In genomic region chr6:26156105-26156849, GRCh38 we compare ENCODE assay signal across 8 cellular contexts.
A peak's percentile ranks its signal among the peaks of the same experiment; 100 is the strongest.
DNase-seq lines count a peak whose midpoint lies in the region; ATAC-seq and TF ChIP-seq lines count a peak whose summit lies in the region.

No MANE protein-coding gene starts in this region.

- 0 to 1% methylated on average over 13 to 61 of the region's 61 CpGs for WGBS in endodermal cell (ENCODE audit: insufficient coverage in 1 of 2, insufficient read length in 1 of 2), 2 experiments

- H3K27ac Mint-ChIP-seq in CD8-positive, alpha-beta T cell: peak overlapping the region; percentile 98
- H3K27ac Mint-ChIP-seq in endodermal cell (peak overlapping the region; percentile 96), mesothelial cell of epicardium (peak overlapping the region; percentile 100)

- H3K27me3 Mint-ChIP-seq in CD8-positive, alpha-beta T cell (ENCODE audit: low read depth): no peaks in the 10 kb centered on the region
- no peaks in the 10 kb centered on the region for H3K27me3 Mint-ChIP-seq in endodermal cell (ENCODE audit: insufficient read depth)
- no peaks in the 10 kb centered on the region for H3K27me3 Mint-ChIP-seq in mesothelial cell of epicardium (ENCODE audit: low read depth)

- POLR2A ChIA-PET in CD8-positive, alpha-beta T cell (lab: Charles Lee): interaction anchor here (0.5 to 10.2 kb wide), 62 partner anchors 9 to 1737 kb away, joined by 3 to 1910 read pairs (median 7); partner anchors contain the start of gene HFE

- peaks cover 34% of the 10 kb centered on the region for H3K4me1 Mint-ChIP-seq in CD8-positive, alpha-beta T cell (ENCODE audit: low read depth)
- H3K4me1 Mint-ChIP-seq in endodermal cell (peaks cover 12% of the 10 kb centered on the region), mesothelial cell of epicardium (peaks cover 25% of the 10 kb centered on the region)

- CTCF ChIA-PET in CD8-positive, alpha-beta T cell (lab: Charles Lee): interaction anchor here (1.0 to 5.2 kb wide), 8 partner anchors 13 to 132 kb away, joined by 3 to 62 read pairs (median 4); a partner anchor contains a TSS

- peak overlapping the region; percentile 96 for H3K9ac ChIP-seq in endodermal cell (ENCODE audit: extremely low read depth, low read length, poor library complexity, severe bottlenecking)

- peaks cover 20% of the 10 kb centered on the region for H3K4me1 ChIP-seq in CD8-positive, alpha-beta T cell (ENCODE audit: insufficient read depth, low read length)
- no peaks in the 10 kb centered on the region for H3K4me1 ChIP-seq in endodermal cell (ENCODE audit: control insufficient read depth, insufficient read depth, low read length)

- peak overlapping the region; percentile 94 for H3K4me3 Mint-ChIP-seq in CD8-positive, alpha-beta T cell
- H3K4me3 Mint-ChIP-seq in endodermal cell (peak overlapping the region; percentile 86), mesothelial cell of epicardium (peak overlapping the region; percentile 97)

- peak overlapping the region; percentile 98 for H3K27ac ChIP-seq in CD8-positive, alpha-beta T cell (ENCODE audit: low read depth, low read length)
- H3K27ac ChIP-seq in endodermal cell (ENCODE audit: low read depth, low read length): peak overlapping the region; percentile 84

- peak; percentile 39 for ATAC-seq in CD8-positive, alpha-beta T cell
- ATAC-seq in GM19463 (IDR thresholded peaks at IDR 0.05; ENCODE audit: unreplicated experiment): peak; percentile 45

- TF ChIP-seq CTCF in CD8-positive, alpha-beta T cell (IDR thresholded peaks at IDR 0.05): no peak
- no peak for TF ChIP-seq CTCF in endodermal cell (conservative IDR thresholded peaks at IDR 0.05)
- no peak for TF ChIP-seq CTCF in mesothelial cell of epicardium (IDR thresholded peaks at IDR 0.05; ENCODE audit: unreplicated experiment)

- no peaks in the 10 kb centered on the region for H3K9me3 ChIP-seq in CD8-positive, alpha-beta T cell (ENCODE audit: low read length)
- H3K9me3 ChIP-seq in endodermal cell (ENCODE audit: control insufficient read depth, low read length): no peaks in the 10 kb centered on the region

- peaks cover 22% of the 10 kb centered on the region for H3K36me3 Mint-ChIP-seq in CD8-positive, alpha-beta T cell
- no peaks in the 10 kb centered on the region for H3K36me3 Mint-ChIP-seq in endodermal cell (ENCODE audit: low read depth)
- H3K36me3 Mint-ChIP-seq in mesothelial cell of epicardium: no peaks in the 10 kb centered on the region

- intact Hi-C loops in CD8-positive, alpha-beta T cell (cut with DNase I, micrococcal nuclease): loop anchor here (1.0 to 10.0 kb wide), 7 partner anchors 52 to 1319 kb away; partner anchors contain the start of gene ZNF184 (in 1 of the 2)

- H3K36me3 ChIP-seq in CD8-positive, alpha-beta T cell (ENCODE audit: insufficient read depth, low read length): no peaks in the 10 kb centered on the region
- no peaks in the 10 kb centered on the region for H3K36me3 ChIP-seq in endodermal cell (ENCODE audit: control insufficient read depth, insufficient read depth, low read length)

- no peaks in the 10 kb centered on the region for H3K9me3 Mint-ChIP-seq in CD8-positive, alpha-beta T cell
- H3K9me3 Mint-ChIP-seq in endodermal cell: no peaks in the 10 kb centered on the region
- no peaks in the 10 kb centered on the region for H3K9me3 Mint-ChIP-seq in mesothelial cell of epicardium

- DNase-seq in CD8-positive, alpha-beta T cell: peak; percentile 77 to 96 (median 83)
- DNase-seq in HS-27A (ENCODE audit: low read depth) (peak; percentile 86), NOMO-1 treated with DMSO at 0.1 percent for 48 hours (lab: John Stamatoyannopoulos, UW; ENCODE audit: unreplicated experiment) (peak; percentile 76), endodermal cell (peak; percentile 95), mesothelial cell of epicardium (ENCODE audit: low spot score in 2 of 2, unreplicated experiment in 2 of 2) (peak; percentile 66 to 90)
- peak; percentile 79 for DNase-seq in activated CD8-positive, alpha-beta memory T cell treated with anti-CD3 and anti-CD28 coated beads, Interleukin-2, amount 50 U/mL, for 4 hours
- peak; percentile 75 for DNase-seq in stimulated activated CD8-positive, alpha-beta memory T cell treated with anti-CD3 and anti-CD28 coated beads, Interleukin-15, amount 100 ng/mL, for 24 hours (ENCODE audit: low read depth)

- H3K27me3 ChIP-seq in CD8-positive, alpha-beta T cell (ENCODE audit: insufficient read depth, low read length): no peaks in the 10 kb centered on the region
- no peaks in the 10 kb centered on the region for H3K27me3 ChIP-seq in endodermal cell (ENCODE audit: control insufficient read depth, insufficient read depth, low read length, poor library complexity, severe bottlenecking)

- peak overlapping the region; percentile 51 for H3K4me3 ChIP-seq in CD8-positive, alpha-beta T cell (ENCODE audit: low read depth, low read length)
- H3K4me3 ChIP-seq in endodermal cell (ENCODE audit: low read length): peak overlapping the region; percentile 87

Comparison
In these comparisons a context has a peak if more than half of its experiments do, and no peak if none do; other contexts are left out.
1. Peak in every context shown above with its lines: DNase-seq, ATAC-seq, H3K4me3 ChIP-seq and H3K27ac ChIP-seq.